In the genomic region with DNA sequence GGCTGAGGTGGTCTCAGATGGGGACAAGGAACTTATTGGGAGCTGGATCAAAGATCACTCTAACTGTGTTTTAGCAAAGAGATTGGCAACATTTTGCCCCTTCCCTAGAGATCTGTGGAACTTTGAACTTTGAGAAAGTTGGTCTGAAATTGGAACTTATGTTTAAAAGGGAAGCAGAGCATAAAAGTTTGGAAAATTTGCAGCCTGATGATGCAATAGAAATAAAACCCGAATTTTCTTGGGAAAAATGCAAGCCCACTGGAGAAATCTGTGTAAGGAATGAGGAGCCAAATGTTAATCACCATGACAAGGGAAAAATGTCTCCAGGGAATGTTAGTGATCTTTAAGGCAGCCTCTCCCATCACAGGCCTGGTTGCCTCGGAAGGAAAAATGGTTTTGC, we compare ENCODE assay signal across 26 cellular contexts.
"Had no signal": no experiment of that assay in that cellular context is flagged by ENCODE, and none has a peak within 500 bp of the region (broad histone marks: within the 10 kb centered on the region; RNA-seq: fewer than 3 reads in every experiment).

No MANE protein-coding gene starts in this region.

- H3K9me3 ChIP-seq: suprapubic skin, testis, thyroid gland, upper lobe of right lung, uterus had no signal

- FAIRE-seq: urothelium cell line had no signal

- H3K4me1 ChIP-seq: suprapubic skin, testis, thyroid gland, tibial artery, tibial nerve, transverse colon, upper lobe of left lung, upper lobe of right lung, uterus had no signal

- H3K27me3 ChIP-seq: suprapubic skin, testis, thyroid gland, tibial artery, tibial nerve, transverse colon, upper lobe of left lung, upper lobe of right lung, uterus had no signal

- DNase-seq: stimulated activated CD4-positive, alpha-beta T cell treated with anti-CD3 and anti-CD28 coated beads, Interleukin-2, amount 100 ng/mL, for 24 hours; stimulated activated CD4-positive, alpha-beta T cell treated with anti-CD3 and anti-CD28 coated beads, Interleukin-2, amount 100 ng/mL, for 48 hours; stimulated activated CD4-positive, alpha-beta T cell treated with anti-CD3 and anti-CD28 coated beads, Interleukin-4, amount 100 ng/mL, for 1 hour; stimulated activated CD4-positive, alpha-beta T cell treated with anti-CD3 and anti-CD28 coated beads, Interleukin-4, amount 100 ng/mL, for 24 hours; stimulated activated CD4-positive, alpha-beta T cell treated with anti-CD3 and anti-CD28 coated beads, Interleukin-4, amount 100 ng/mL, for 4 hours; stimulated activated CD8-positive, alpha-beta memory T cell treated with anti-CD3 and anti-CD28 coated beads, Interleukin-4, amount 100 ng/mL, for 48 hours; stimulated activated naive B cell treated with anti-CD40 and anti-IgM and Interleukin-4, amounts not matched to agents 10 μg/mL and 1 μg/mL and 100 μg/mL, for 72 hours; stimulated activated naive CD4-positive, alpha-beta T cell; stimulated activated naive CD4-positive, alpha-beta T cell treated with Interleukin-2 at 50 U/mL for 16 hours; stimulated activated naive CD8-positive, alpha-beta T cell treated with anti-CD3 and anti-CD28 coated beads, Interleukin-15, amount 100 ng/mL, for 72 hours; stimulated activated naive CD8-positive, alpha-beta T cell treated with anti-CD3 and anti-CD28 coated beads, Interleukin-15, Interleukin-2, amounts not matched to agents 100 U/mL and 50 U/mL, for 24 hours; substantia nigra; testis; thyroid gland; tibial artery; transverse colon; trophoblast cell; upper lobe of left lung; upper lobe of right lung; uterus had no signal

- H3K36me3 ChIP-seq: suprapubic skin, thoracic aorta, tibial artery, transverse colon, upper lobe of left lung, upper lobe of right lung, uterus had no signal

- H3K4me3 ChIP-seq: suprapubic skin, testis, thoracic aorta, thyroid gland, tibial artery, tibial nerve, transverse colon, upper lobe of left lung, upper lobe of right lung, uterus had no signal

- H3K27ac ChIP-seq: suprapubic skin, testis, thoracic aorta, thyroid gland, tibial artery, tibial nerve, transverse colon, upper lobe of left lung, upper lobe of right lung, uterus had no signal

- ATAC-seq: stimulated activated effector memory CD8-positive, alpha-beta T cell treated with anti-CD3 and anti-CD28 coated beads, Interleukin-12 subunit alpha, Interleukin-12 subunit beta, amount 100 ng/mL, for 72 hours; stimulated activated memory B cell treated with anti-CD40 and anti-IgM and Interleukin-4, amounts not matched to agents 10 μg/mL and 1 μg/mL and 100 μg/mL, for 72 hours; stimulated activated naive B cell treated with anti-CD40 and anti-IgM and Interleukin-4, amounts not matched to agents 10 μg/mL and 1 μg/mL and 100 μg/mL, for 72 hours; stimulated activated naive CD8-positive, alpha-beta T cell treated with anti-CD3 and anti-CD28 coated beads, Interleukin-15, Interleukin-2, amounts not matched to agents 100 U/mL and 50 U/mL, for 24 hours; upper lobe of right lung had no signal
